In genomic region chr15:73142802-73143762, GRCh38 we compare ENCODE assay signal across 9 cellular contexts.
DNase-seq lines count a peak whose midpoint lies in the region; ATAC-seq and TF ChIP-seq lines count a peak whose summit lies in the region.
"Had no signal": no experiment of that assay in that cellular context is flagged by ENCODE, and none has a peak within 500 bp of the region (broad histone marks: within the 10 kb centered on the region; RNA-seq: fewer than 3 reads in every experiment).

No MANE protein-coding gene starts in this region.

- peaks cover 5% of the 10 kb centered on the region for H3K9me3 Mint-ChIP-seq in activated CD4-positive, alpha-beta T cell treated with anti-CD3 and anti-CD28 coated beads, Interleukin-2, amount 10 ng/mL, durations not matched to agents 7 days and 5 days
- H3K9me3 Mint-ChIP-seq in activated CD8-positive, alpha-beta T cell treated with anti-CD3 and anti-CD28 coated beads for 36 hours, result peaks cover 2% of the 10 kb centered on the region

- peak; percentile 52 for ATAC-seq in HG02798 (IDR thresholded peaks at IDR 0.05; ENCODE audit: poor library complexity, unreplicated experiment)
- ATAC-seq in activated CD8-positive, alpha-beta T cell treated with anti-CD3 and anti-CD28 coated beads for 36 hours, result peak; percentile 80

- DNase-seq in activated CD4-positive, alpha-beta T cell treated with anti-CD3 and anti-CD28 coated beads, Interleukin-2, amount 10 ng/mL, durations not matched to agents 7 days and 5 days, result no peak
- no peak for DNase-seq in activated CD4-positive, alpha-beta T cell treated with anti-CD3 and anti-CD28 coated beads for 4 hours
- peak; percentile 10 for DNase-seq in activated CD8-positive, alpha-beta T cell treated with anti-CD3 and anti-CD28 coated beads for 36 hours
- DNase-seq in stimulated activated CD8-positive, alpha-beta memory T cell treated with anti-CD3 and anti-CD28 coated beads, Interleukin-4, amount 100 ng/mL, for 48 hours, result peak; percentile 31
- DNase-seq in NCI-H524 treated with DMSO at 0.1 percent for 48 hours (lab: John Stamatoyannopoulos, UW), result no peak
- DNase-seq in cerebellum (ENCODE audit: low spot score), result no peak
- DNase-seq in AML-193 (lab: John Stamatoyannopoulos, UW), result no peak
- DNase-seq: thyroid gland had no signal

- TF ChIP-seq CTCF in activated CD8-positive, alpha-beta T cell treated with anti-CD3 and anti-CD28 coated beads for 36 hours (IDR thresholded peaks at IDR 0.05), result no peak

- peak overlapping the region; percentile 55 for H3K27ac Mint-ChIP-seq in activated CD4-positive, alpha-beta T cell treated with anti-CD3 and anti-CD28 coated beads, Interleukin-2, amount 10 ng/mL, durations not matched to agents 7 days and 5 days
- H3K27ac Mint-ChIP-seq in activated CD8-positive, alpha-beta T cell treated with anti-CD3 and anti-CD28 coated beads for 36 hours, result peak overlapping the region; percentile 85

- CTCF ChIA-PET in activated CD4-positive, alpha-beta T cell treated with anti-CD3 and anti-CD28 coated beads, Interleukin-2, amount 10 ng/mL, durations not matched to agents 7 days and 5 days (lab: Charles Lee), result interaction anchor here (1.6 kb wide), 1 partner anchor 98 kb away, joined by 3 read pairs; no protein-coding TSS in a partner anchor
- CTCF ChIA-PET in activated CD8-positive, alpha-beta T cell treated with anti-CD3 and anti-CD28 coated beads for 36 hours (lab: Charles Lee), result no interaction called here

- H3K4me3 Mint-ChIP-seq in activated CD4-positive, alpha-beta T cell treated with anti-CD3 and anti-CD28 coated beads, Interleukin-2, amount 10 ng/mL, durations not matched to agents 7 days and 5 days, result no peak overlapping the region
- no peak overlapping the region for H3K4me3 Mint-ChIP-seq in activated CD8-positive, alpha-beta T cell treated with anti-CD3 and anti-CD28 coated beads for 36 hours

- H3K4me1 Mint-ChIP-seq in activated CD4-positive, alpha-beta T cell treated with anti-CD3 and anti-CD28 coated beads, Interleukin-2, amount 10 ng/mL, durations not matched to agents 7 days and 5 days, result peaks cover 29% of the 10 kb centered on the region
- H3K4me1 Mint-ChIP-seq in activated CD8-positive, alpha-beta T cell treated with anti-CD3 and anti-CD28 coated beads for 36 hours (ENCODE audit: low read depth), result peaks cover 21% of the 10 kb centered on the region

- H3K36me3 Mint-ChIP-seq in activated CD4-positive, alpha-beta T cell treated with anti-CD3 and anti-CD28 coated beads, Interleukin-2, amount 10 ng/mL, durations not matched to agents 7 days and 5 days (ENCODE audit: low read depth), result peaks cover 8% of the 10 kb centered on the region
- H3K36me3 Mint-ChIP-seq in activated CD8-positive, alpha-beta T cell treated with anti-CD3 and anti-CD28 coated beads for 36 hours (ENCODE audit: low read depth), result no peaks in the 10 kb centered on the region

- no peaks in the 10 kb centered on the region for H3K27me3 Mint-ChIP-seq in activated CD4-positive, alpha-beta T cell treated with anti-CD3 and anti-CD28 coated beads, Interleukin-2, amount 10 ng/mL, durations not matched to agents 7 days and 5 days
- peaks cover 4% of the 10 kb centered on the region for H3K27me3 Mint-ChIP-seq in activated CD8-positive, alpha-beta T cell treated with anti-CD3 and anti-CD28 coated beads for 36 hours

- intact Hi-C loops in activated CD8-positive, alpha-beta T cell treated with anti-CD3 and anti-CD28 coated beads for 36 hours (cut with micrococcal nuclease), result no loop called here

- POLR2A ChIA-PET in activated CD4-positive, alpha-beta T cell treated with anti-CD3 and anti-CD28 coated beads, Interleukin-2, amount 10 ng/mL, durations not matched to agents 7 days and 5 days (lab: Charles Lee), result no interaction called here
- POLR2A ChIA-PET in activated CD8-positive, alpha-beta T cell treated with anti-CD3 and anti-CD28 coated beads for 36 hours (lab: Charles Lee), result no interaction called here

Comparison
In these comparisons a context has a peak if more than half of its experiments do, and no peak if none do; other contexts are left out.
1. DNase-seq: peak in activated CD8-positive, alpha-beta T cell treated with anti-CD3 and anti-CD28 coated beads for 36 hours (single experiment) and stimulated activated CD8-positive, alpha-beta memory T cell treated with anti-CD3 and anti-CD28 coated beads, Interleukin-4, amount 100 ng/mL, for 48 hours (single experiment); none in activated CD4-positive, alpha-beta T cell treated with anti-CD3 and anti-CD28 coated beads, Interleukin-2, amount 10 ng/mL, durations not matched to agents 7 days and 5 days (single experiment), activated CD4-positive, alpha-beta T cell treated with anti-CD3 and anti-CD28 coated beads for 4 hours (0 of 2), NCI-H524 treated with DMSO at 0.1 percent for 48 hours (single experiment), cerebellum (single experiment) and AML-193 (0 of 2).